Comparison of ENCODE assay signal across 19 cellular contexts in the genomic region with DNA sequence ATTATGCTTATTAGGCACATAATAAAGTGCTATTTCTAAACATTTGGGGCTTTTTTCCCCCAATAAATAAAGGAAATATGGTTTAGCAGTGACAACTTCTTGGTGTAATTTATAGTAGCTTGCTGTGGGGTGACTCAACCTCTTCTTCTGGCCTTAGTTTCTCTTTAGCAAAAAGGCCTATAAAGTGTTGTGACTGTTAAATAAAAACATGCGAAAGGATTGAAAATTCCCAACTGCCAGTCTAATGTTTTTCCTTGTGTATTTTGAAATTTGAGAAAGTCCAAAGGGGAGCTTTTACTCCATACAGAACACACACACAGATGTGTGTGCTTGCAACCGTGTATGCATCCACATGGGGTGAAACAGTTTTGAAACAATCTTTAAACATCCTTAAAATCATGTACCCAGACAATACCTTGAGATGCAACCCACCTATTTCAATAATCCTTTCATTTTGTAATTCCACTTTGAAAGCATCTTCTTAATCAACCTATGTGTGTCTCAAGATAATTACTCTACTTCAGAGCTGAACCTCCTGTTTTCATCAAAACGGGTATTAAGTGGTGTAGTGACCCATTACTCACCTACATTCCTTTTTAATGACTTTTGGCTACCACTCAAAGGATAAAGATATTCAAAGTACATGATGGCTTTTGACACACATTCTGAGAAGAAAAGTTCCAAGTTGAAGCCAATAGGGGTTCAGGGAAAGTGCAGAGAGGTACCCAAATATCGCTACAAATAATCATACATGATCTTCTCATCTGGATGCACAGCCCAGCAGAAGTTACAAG.
DNase-seq lines count a peak whose midpoint lies in the region; ATAC-seq and TF ChIP-seq lines count a peak whose summit lies in the region.
"Had no signal": no experiment of that assay in that cellular context is flagged by ENCODE, and none has a peak within 500 bp of the region (broad histone marks: within the 10 kb centered on the region; RNA-seq: fewer than 3 reads in every experiment).

No MANE protein-coding gene starts in this region.

- no peak overlapping the region for H2AK5ac ChIP-seq in mesendoderm (ENCODE audit: low read length)

- no peak overlapping the region for H4K5ac ChIP-seq in mesendoderm (ENCODE audit: low read length)

- no peak overlapping the region for H3K18ac ChIP-seq in mesendoderm (ENCODE audit: low read length)

- no peak overlapping the region for H4K8ac ChIP-seq in mesendoderm (ENCODE audit: low read depth, low read length)

- no peak overlapping the region for H2BK5ac ChIP-seq in mesendoderm (ENCODE audit: low read length)

- no peaks in the 10 kb centered on the region for H3K9me3 ChIP-seq in vagina
- no peaks in the 10 kb centered on the region for H3K9me3 ChIP-seq in CD4-positive, alpha-beta memory T cell (ENCODE audit: control insufficient read depth in 1 of 2, low read length in 2 of 2)
- H3K9me3 ChIP-seq: heart left ventricle, Peyer's patch, tibial artery had no signal

- no peaks in the 10 kb centered on the region for H3K4me1 Mint-ChIP-seq in CD4-positive, alpha-beta memory T cell
- H3K4me1 Mint-ChIP-seq: activated B cell treated with CpG ODN at 0.5 μM for 24 hours; CD8-positive, alpha-beta memory T cell; T-cell had no signal

- H3K4me2 ChIP-seq in mesendoderm (ENCODE audit: low read length): no peak overlapping the region

- peaks cover 20% of the 10 kb centered on the region for H3K4me1 ChIP-seq in vagina
- no peaks in the 10 kb centered on the region for H3K4me1 ChIP-seq in CD4-positive, alpha-beta memory T cell (ENCODE audit: insufficient read depth, low read length)
- H3K4me1 ChIP-seq in mesendoderm (ENCODE audit: control insufficient read depth, low read depth, low read length): no peaks in the 10 kb centered on the region
- H3K4me1 ChIP-seq: Peyer's patch, tibial artery had no signal

- no peak for ATAC-seq in GM18867 (IDR thresholded peaks at IDR 0.05; ENCODE audit: unreplicated experiment)
- ATAC-seq: left colon, T-cell had no signal

- H3K4ac ChIP-seq in mesendoderm (ENCODE audit: low read depth, low read length): no peak overlapping the region

- no peak overlapping the region for H3K27ac Mint-ChIP-seq in CD4-positive, alpha-beta memory T cell
- H3K27ac Mint-ChIP-seq: activated B cell treated with CpG ODN at 0.5 μM for 24 hours, T-cell had no signal

- no peaks in the 10 kb centered on the region for H3K9me3 Mint-ChIP-seq in CD4-positive, alpha-beta memory T cell
- H3K9me3 Mint-ChIP-seq: activated B cell treated with CpG ODN at 0.5 μM for 24 hours; CD8-positive, alpha-beta memory T cell; T-cell had no signal

- H3K79me2 ChIP-seq in mesendoderm (ENCODE audit: control insufficient read depth, insufficient read depth, low read length): no peaks in the 10 kb centered on the region

- H3K9ac ChIP-seq in mesendoderm (ENCODE audit: low read length): no peak overlapping the region

- CTCF ChIA-PET in CD4-positive, alpha-beta memory T cell (lab: Charles Lee; ENCODE audit: partially characterized antibody): no interaction called here

- TF ChIP-seq CTCF in vagina (IDR thresholded peaks at IDR 0.05): no peak

- no peaks in the 10 kb centered on the region for H3K27me3 Mint-ChIP-seq in CD4-positive, alpha-beta memory T cell
- H3K27me3 Mint-ChIP-seq: activated B cell treated with CpG ODN at 0.5 μM for 24 hours; CD8-positive, alpha-beta memory T cell; T-cell had no signal

- WGBS in mesendoderm (ENCODE audit: extremely low coverage, insufficient coverage, low lambda C conversion rate): no CpG with 5 or more reads among the region's 4 CpGs

- H3K27me3 ChIP-seq in vagina: no peaks in the 10 kb centered on the region
- no peaks in the 10 kb centered on the region for H3K27me3 ChIP-seq in CD4-positive, alpha-beta memory T cell (ENCODE audit: insufficient read depth, low read length)
- no peaks in the 10 kb centered on the region for H3K27me3 ChIP-seq in mesendoderm (ENCODE audit: insufficient read depth, low read length, poor library complexity)
- H3K27me3 ChIP-seq: heart left ventricle, Peyer's patch, tibial artery had no signal

- H2BK15ac ChIP-seq in mesendoderm (replicated peaks; ENCODE audit: low read depth): no peak overlapping the region

- H3K56ac ChIP-seq in mesendoderm (ENCODE audit: low read length): no peak overlapping the region

- POLR2A ChIA-PET in CD4-positive, alpha-beta memory T cell (lab: Charles Lee; ENCODE audit: partially characterized antibody): no interaction called here

- H3K4me3 Mint-ChIP-seq in CD4-positive, alpha-beta memory T cell: no peak overlapping the region
- H3K4me3 Mint-ChIP-seq: activated B cell treated with CpG ODN at 0.5 μM for 24 hours; CD8-positive, alpha-beta memory T cell; T-cell had no signal

- peak; percentile 38 for DNase-seq in HS-5 (ENCODE audit: low read depth)
- peak; percentile 26 for DNase-seq in astrocyte of the hippocampus (ENCODE audit: low read depth, low spot score)
- DNase-seq in iris pigment epithelial cell (ENCODE audit: low read depth): peak; percentile 49
- DNase-seq in vagina (ENCODE audit: extremely low spot score in 2 of 2): no peak
- no peak for DNase-seq in CD4-positive, alpha-beta memory T cell
- no peak for DNase-seq in mesendoderm
- DNase-seq: activated B cell treated with CpG ODN at 0.5 μM for 24 hours; CD8-positive, alpha-beta memory T cell; GDM1; Karpas-422; left colon; NCI-H1694; NCI-H510A; Peyer's patch; stimulated activated CD4-positive, alpha-beta T cell treated with anti-CD3 and anti-CD28 coated beads, Interleukin-1b, Interleukin-23, amount 100 ng/mL, for 48 hours; T-cell; tibial artery had no signal

- H3K27ac ChIP-seq in vagina: peak overlapping the region; percentile 50
- H3K27ac ChIP-seq in CD4-positive, alpha-beta memory T cell (ENCODE audit: low read depth, low read length): no peak overlapping the region
- H3K27ac ChIP-seq in mesendoderm (ENCODE audit: low read depth, low read length): no peak overlapping the region
- H3K27ac ChIP-seq: Peyer's patch, tibial artery had no signal

- H3K79me1 ChIP-seq in mesendoderm (ENCODE audit: low read length): no peaks in the 10 kb centered on the region

- peaks cover 81 to 86% of the 10 kb centered on the region in 2 donors for H3K36me3 Mint-ChIP-seq in CD4-positive, alpha-beta memory T cell

- TF ChIP-seq POLR2A in vagina (IDR thresholded peaks at IDR 0.05): no peak

- H3K36me3 ChIP-seq in vagina (peaks cover 0 to 10% of the 10 kb centered on the region in 2 donors), mesendoderm (ENCODE audit: control insufficient read depth, insufficient read depth, low read length) (peaks cover 3% of the 10 kb centered on the region)
- H3K36me3 ChIP-seq in CD4-positive, alpha-beta memory T cell (ENCODE audit: insufficient read depth, low read length): peaks cover 25% of the 10 kb centered on the region

- H2BK120ac ChIP-seq in mesendoderm (ENCODE audit: low read depth, low read length): no peak overlapping the region

- H3K4me3 ChIP-seq in vagina (no peak overlapping the region), mesendoderm (ENCODE audit: low read length) (no peak overlapping the region)
- no peak overlapping the region for H3K4me3 ChIP-seq in CD4-positive, alpha-beta memory T cell (ENCODE audit: low read length in 2 of 2)
- H3K4me3 ChIP-seq: heart left ventricle, Peyer's patch, tibial artery had no signal

- no peak overlapping the region for H3K23ac ChIP-seq in mesendoderm (ENCODE audit: low read length)

- intact Hi-C loops in vagina (cut with DNase I): no loop called here
- intact Hi-C loops in CD4-positive, alpha-beta memory T cell (cut with micrococcal nuclease): no loop called here

Comparison
In these comparisons a context has a peak if more than half of its experiments do, and no peak if none do; other contexts are left out.
1. DNase-seq: peak in HS-5 (single experiment), astrocyte of the hippocampus (single experiment) and iris pigment epithelial cell (single experiment); none in vagina (0 of 2), CD4-positive, alpha-beta memory T cell (0 of 5) and mesendoderm (single experiment).